37 cellular contexts compared by ENCODE assay signal in the genomic region with DNA sequence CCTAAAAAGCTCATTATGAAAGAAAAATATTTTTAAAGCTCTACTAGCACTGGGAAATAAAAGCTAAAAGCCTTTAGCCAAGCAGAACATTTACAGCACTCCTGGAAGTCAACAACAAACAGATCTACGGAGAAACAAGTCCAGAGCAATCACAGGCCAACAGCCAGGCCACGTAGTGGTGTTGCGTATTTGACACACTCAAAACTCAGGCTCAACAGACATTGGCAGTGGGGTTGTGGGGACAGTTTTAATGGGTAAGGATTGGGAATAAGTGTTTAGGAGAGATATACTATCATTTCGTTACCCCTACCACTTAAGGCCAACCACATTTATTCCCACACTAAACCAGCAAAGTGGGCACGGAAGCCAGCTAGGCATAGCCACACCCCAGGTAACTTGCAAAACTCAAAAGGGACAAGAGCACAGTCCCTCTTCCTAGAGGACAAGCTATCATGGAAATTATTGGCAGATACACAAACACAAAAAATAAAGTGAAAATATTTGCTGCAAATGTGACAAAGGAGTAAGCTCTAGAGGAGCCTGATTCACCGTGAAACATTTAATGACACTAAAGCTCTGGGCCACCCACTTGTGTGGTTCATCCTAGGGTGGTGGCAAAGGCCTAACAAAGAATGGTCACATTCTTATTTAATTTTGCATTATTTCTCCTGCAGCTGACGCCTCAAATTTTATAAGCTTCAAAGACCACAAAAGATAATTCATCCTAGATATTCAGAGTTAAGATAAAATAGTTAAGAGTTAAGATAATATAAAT.
"Had no signal": no experiment of that assay in that cellular context is flagged by ENCODE, and none has a peak within 500 bp of the region (broad histone marks: within the 10 kb centered on the region; RNA-seq: fewer than 3 reads in every experiment).

No MANE protein-coding gene starts in this region.

- ATAC-seq: activated T-cell treated with anti-CD3 and anti-CD28 coated beads, Interleukin-2, amount 50 U/mL, for 4 hours; Panc1; SK-N-SH treated with all-trans-retinoic acid at 6 μM for 48 hours had no signal

- H3K27ac ChIP-seq: cardiac muscle cell, VCaP had no signal

- H3K27me3 Mint-ChIP-seq: activated B cell treated with CpG ODN at 0.5 μM for 24 hours; activated CD4-positive, alpha-beta memory T cell treated with anti-CD3 and anti-CD28 coated beads for 36 hours; activated naive CD8-positive, alpha-beta T cell treated with anti-CD3 and anti-CD28 coated beads for 36 hours; central memory CD8-positive, alpha-beta T cell had no signal

- H3K27ac Mint-ChIP-seq: activated B cell treated with CpG ODN at 0.5 μM for 24 hours; activated CD4-positive, alpha-beta memory T cell treated with anti-CD3 and anti-CD28 coated beads for 36 hours; activated naive CD8-positive, alpha-beta T cell treated with anti-CD3 and anti-CD28 coated beads for 36 hours had no signal

- H3K9me3 Mint-ChIP-seq: activated B cell treated with CpG ODN at 0.5 μM for 24 hours; activated CD4-positive, alpha-beta memory T cell treated with anti-CD3 and anti-CD28 coated beads for 36 hours; activated naive CD8-positive, alpha-beta T cell treated with anti-CD3 and anti-CD28 coated beads for 36 hours; activated T-cell treated with anti-CD3 and anti-CD28 coated beads, Interleukin-2, amount 50 U/mL, for 4 hours; central memory CD8-positive, alpha-beta T cell had no signal

- H3K9me3 ChIP-seq: MG63 had no signal

- H3K4me3 ChIP-seq: cardiac muscle cell, MG63 had no signal

- H3K36me3 ChIP-seq: cardiac muscle cell, MG63 had no signal

- H3K4me3 Mint-ChIP-seq: activated B cell treated with CpG ODN at 0.5 μM for 24 hours; activated CD4-positive, alpha-beta memory T cell treated with anti-CD3 and anti-CD28 coated beads for 36 hours; activated naive CD8-positive, alpha-beta T cell treated with anti-CD3 and anti-CD28 coated beads for 36 hours; activated T-cell treated with anti-CD3 and anti-CD28 coated beads, Interleukin-2, amount 50 U/mL, for 4 hours; central memory CD8-positive, alpha-beta T cell had no signal

- H3K27me3 ChIP-seq: cardiac muscle cell, MG63 had no signal

- H3K36me3 Mint-ChIP-seq: activated CD4-positive, alpha-beta memory T cell treated with anti-CD3 and anti-CD28 coated beads for 36 hours; activated naive CD8-positive, alpha-beta T cell treated with anti-CD3 and anti-CD28 coated beads for 36 hours had no signal

- H3K4me1 Mint-ChIP-seq: activated naive CD8-positive, alpha-beta T cell treated with anti-CD3 and anti-CD28 coated beads for 36 hours; central memory CD8-positive, alpha-beta T cell had no signal

- DNase-seq: activated B cell treated with CpG ODN at 0.5 μM for 24 hours; activated CD4-positive, alpha-beta memory T cell treated with anti-CD3 and anti-CD28 coated beads for 36 hours; activated CD4-positive, alpha-beta T cell treated with anti-CD3 and anti-CD28 coated beads for 4 hours; activated CD4-positive, alpha-beta T cell treated with anti-CD3 and anti-CD28 coated beads, Interleukin-2, amount 50 U/mL, for 1 hour; activated CD4-positive, CD25-positive, alpha-beta regulatory T cell treated with anti-CD3 and anti-CD28 coated beads, Interleukin-2, amount 50 U/mL, for 72 hours; activated CD8-positive, alpha-beta memory T cell treated with anti-CD3 and anti-CD28 coated beads, Interleukin-2, amount 50 U/mL, for 4 hours; activated effector memory CD4-positive, alpha-beta T cell treated with Interleukin-2 at 50 U/mL for 16 hours; activated naive CD4-positive, alpha-beta T cell treated with anti-CD3 and anti-CD28 coated beads, Interleukin-2, amount 50 U/mL, for 16 hours; activated naive CD8-positive, alpha-beta T cell treated with anti-CD3 and anti-CD28 coated beads for 36 hours; activated T-cell treated with anti-CD3 and anti-CD28 coated beads for 4 hours; activated T-cell treated with anti-CD3 and anti-CD28 coated beads, Interleukin-2, amount 50 U/mL, for 4 hours; amniotic stem cell; aorta; Kasumi-1; KG1; MG63; NCI-H1048; NCI-H1105 treated with DMSO at 0.1 percent for 48 hours; NCI-H1436; NCI-H1694; NCI-H1930; NCI-H2081 treated with DMSO at 0.1 percent for 48 hours; NCI-H226; NCI-H446 treated with DMSO at 0.1 percent for 48 hours; NCI-H524; NCI-H69; NCI-H82; SHP77 treated with DMSO at 0.1 percent for 48 hours; SW 1271; T-helper 1 cell; T-helper 2 cell; T-helper 9 cell had no signal
